15 cellular contexts compared by ENCODE assay signal in genomic region chr16:57868913-57869520, GRCh38.
DNase-seq lines count a peak whose midpoint lies in the region; ATAC-seq, FAIRE-seq and TF ChIP-seq lines count a peak whose summit lies in the region.
"Had no signal": no experiment of that assay in that cellular context is flagged by ENCODE, and none has a peak within 500 bp of the region (broad histone marks: within the 10 kb centered on the region; RNA-seq: fewer than 3 reads in every experiment).

No MANE protein-coding gene starts in this region.

- no peak overlapping the region for H3K4me3 ChIP-seq in endodermal cell (ENCODE audit: low read length)
- no peak overlapping the region for H3K4me3 ChIP-seq in spleen
- H3K4me3 ChIP-seq in prostate gland, result no peak overlapping the region

- H3K9me3 ChIP-seq in endodermal cell (ENCODE audit: control insufficient read depth, low read length) (no peaks in the 10 kb centered on the region), spleen (no peaks in the 10 kb centered on the region), prostate gland (no peaks in the 10 kb centered on the region)
- H3K9me3 ChIP-seq: Caco-2 had no signal

- H3K9ac ChIP-seq in endodermal cell (ENCODE audit: extremely low read depth, low read length, poor library complexity, severe bottlenecking), result no peak overlapping the region

- CTCF ChIA-PET in WTC11 (lab: Charles Lee), result interaction anchor here (0.5 to 1.7 kb wide), 2 partner anchors 17 to 278 kb away, joined by 3 read pairs; no protein-coding TSS in a partner anchor

- no peak for TF ChIP-seq CTCF in WTC11 (IDR thresholded peaks at IDR 0.05)
- TF ChIP-seq CTCF in endodermal cell (conservative IDR thresholded peaks at IDR 0.05), result no peak
- no peak for TF ChIP-seq CTCF in spleen (IDR thresholded peaks at IDR 0.05 in 8 of 11, conservative IDR thresholded peaks at IDR 0.05 in 3 of 11)
- TF ChIP-seq CTCF in prostate gland (IDR thresholded peaks at IDR 0.05), result no peak

- TF ChIP-seq POLR2A in spleen (IDR thresholded peaks at IDR 0.05) (no peak), GM12891 (IDR thresholded peaks at IDR 0.05; ENCODE audit: low read depth, low read length) (no peak), prostate gland (IDR thresholded peaks at IDR 0.05) (no peak)

- intact Hi-C loops in spleen (cut with DNase I; ENCODE audit: low total_unique reads) (loop anchor here (10.0 kb wide), 1 partner anchor 114 kb away; no protein-coding TSS in a partner anchor), prostate gland (cut with DNase I) (no loop called here)

- no peaks in the 10 kb centered on the region for H3K9me3 Mint-ChIP-seq in WTC11
- H3K9me3 Mint-ChIP-seq in endodermal cell, result no peaks in the 10 kb centered on the region
- H3K9me3 Mint-ChIP-seq: CD4-positive, alpha-beta T cell; H9 had no signal

- H3K36me3 ChIP-seq in endodermal cell (ENCODE audit: control insufficient read depth, insufficient read depth, low read length) (no peaks in the 10 kb centered on the region), spleen (no peaks in the 10 kb centered on the region), prostate gland (no peaks in the 10 kb centered on the region)

- POLR2A ChIA-PET in WTC11 (lab: Charles Lee), result no interaction called here

- DNase-seq in WTC11 (ENCODE audit: low spot score) (no peak), endodermal cell (peak; percentile 24), spleen (peak; percentile 15), GM12891 (ENCODE audit: insufficient read length, low spot score) (no peak), activated T-cell treated with anti-CD3 and anti-CD28 coated beads for 4 hours (no peak), prostate gland (ENCODE audit: low spot score) (no peak)
- DNase-seq: AML-193; Caco-2; CD4-positive, alpha-beta T cell; H9 had no signal

- no peak for ATAC-seq in WTC11

- H3K4me3 Mint-ChIP-seq in WTC11 (no peak overlapping the region), endodermal cell (no peak overlapping the region)
- H3K4me3 Mint-ChIP-seq: CD4-positive, alpha-beta T cell; H9 had no signal

- H3K27ac ChIP-seq in endodermal cell (ENCODE audit: low read depth, low read length), result no peak overlapping the region
- H3K27ac ChIP-seq in spleen, result no peak overlapping the region
- H3K27ac ChIP-seq in prostate gland, result no peak overlapping the region
- H3K27ac ChIP-seq: C4-2B had no signal

- H3K27ac Mint-ChIP-seq in WTC11, result no peak overlapping the region
- H3K27ac Mint-ChIP-seq in endodermal cell, result no peak overlapping the region
- H3K27ac Mint-ChIP-seq: CD4-positive, alpha-beta T cell; H9 had no signal

- H3K27me3 Mint-ChIP-seq in WTC11 (ENCODE audit: low read depth), result peaks cover 4% of the 10 kb centered on the region; the same call in 1 of the 2 replicates
- H3K27me3 Mint-ChIP-seq in endodermal cell (ENCODE audit: insufficient read depth), result peaks cover 1% of the 10 kb centered on the region

- 93 to 96% methylated on average over 10 to 12 of the region's 13 CpGs for WGBS in endodermal cell (ENCODE audit: insufficient coverage in 1 of 2, insufficient read length in 1 of 2), 2 experiments
- WGBS in spleen, 5 donors, result 87 to 95% (median 91%) methylated on average over 13 of the region's 13 CpGs
- WGBS in prostate gland, result 92% methylated on average over 13 of the region's 13 CpGs

- FAIRE-seq in GM12891 (lab: Jason Lieb, UNC), result no peak
- FAIRE-seq: A204.1, D721Med, G401.6, H1 had no signal

- H3K27me3 ChIP-seq in endodermal cell (ENCODE audit: control insufficient read depth, insufficient read depth, low read length, poor library complexity, severe bottlenecking), result no peaks in the 10 kb centered on the region
- peaks cover 0 to 19% (median 0%) of the 10 kb centered on the region in 7 donors for H3K27me3 ChIP-seq in spleen (replicated peaks in 1 of 7)
- peaks cover 2% of the 10 kb centered on the region for H3K27me3 ChIP-seq in prostate gland (replicated peaks; ENCODE audit: insufficient read depth)

- H3K36me3 Mint-ChIP-seq in WTC11 (no peaks in the 10 kb centered on the region), endodermal cell (ENCODE audit: low read depth) (no peaks in the 10 kb centered on the region)

- H3K4me1 ChIP-seq in endodermal cell (ENCODE audit: control insufficient read depth, insufficient read depth, low read length) (peaks cover 2% of the 10 kb centered on the region), spleen (no peaks in the 10 kb centered on the region), prostate gland (replicated peaks) (no peaks in the 10 kb centered on the region)

- peaks cover 33% of the 10 kb centered on the region for H3K4me1 Mint-ChIP-seq in WTC11
- H3K4me1 Mint-ChIP-seq in endodermal cell, result peaks cover 4% of the 10 kb centered on the region

TF ChIP-seq in WTC11, 78 proteins besides CTCF, POLR2A, EP300 and RAD21:
- TF ChIP-seq ZNF121 (CRISPR knock-in tag; IDR thresholded peaks at IDR 0.05) (peak; percentile 35; the same call in 1 of the 2 replicates), GRHL2 (CRISPR knock-in tag; IDR thresholded peaks at IDR 0.05; ENCODE audit: insufficient replicate concordance, severe bottlenecking) (no peak), IRF2 (CRISPR knock-in tag; IDR thresholded peaks at IDR 0.05; ENCODE audit: borderline replicate concordance, low read depth) (no peak), ZNF416 (CRISPR knock-in tag; IDR thresholded peaks at IDR 0.05) (no peak)
- TF ChIP-seq, protein P1, sequence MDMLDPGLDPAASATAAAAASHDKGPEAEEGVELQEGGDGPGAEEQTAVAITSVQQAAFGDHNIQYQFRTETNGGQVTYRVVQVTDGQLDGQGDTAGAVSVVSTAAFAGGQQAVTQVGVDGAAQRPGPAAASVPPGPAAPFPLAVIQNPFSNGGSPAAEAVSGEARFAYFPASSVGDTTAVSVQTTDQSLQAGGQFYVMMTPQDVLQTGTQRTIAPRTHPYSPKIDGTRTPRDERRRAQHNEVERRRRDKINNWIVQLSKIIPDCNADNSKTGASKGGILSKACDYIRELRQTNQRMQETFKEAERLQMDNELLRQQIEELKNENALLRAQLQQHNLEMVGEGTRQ (CRISPR knock-in tag; IDR thresholded peaks at IDR 0.05), result no peak

TF ChIP-seq in GM12891, 5 proteins besides CTCF, POLR2A, EP300 and RAD21:
- TF ChIP-seq POU2F2 (IDR thresholded peaks at IDR 0.05; ENCODE audit: low read depth, low read length) (no peak), TAF1 (IDR thresholded peaks at IDR 0.05; ENCODE audit: low read depth, low read length) (no peak), POLR2AphosphoS5 (IDR thresholded peaks at IDR 0.05; ENCODE audit: low read depth, low read length) (no peak), PAX5 (IDR thresholded peaks at IDR 0.05; ENCODE audit: insufficient read depth, low read length, severe bottlenecking) (no peak), SPI1 (IDR thresholded peaks at IDR 0.05; ENCODE audit: low read depth, low read length) (no peak)

Comparison
In these comparisons a context has a peak if more than half of its experiments do, and no peak if none do; other contexts are left out.
1. DNase-seq: peak in endodermal cell (single experiment) and spleen (single experiment); none in WTC11 (single experiment), GM12891 (single experiment), activated T-cell treated with anti-CD3 and anti-CD28 coated beads for 4 hours (single experiment) and prostate gland (single experiment).